ENCODE assay signal across 8 cellular contexts in genomic region chr14:53613404-53614253, GRCh38.
DNase-seq lines count a peak whose midpoint lies in the region; ATAC-seq, FAIRE-seq and TF ChIP-seq lines count a peak whose summit lies in the region.

No MANE protein-coding gene starts in this region.

- H3K36me3 ChIP-seq in MG63 (no peaks in the 10 kb centered on the region), mammary epithelial cell (ENCODE audit: insufficient read depth, low read length) (no peaks in the 10 kb centered on the region), small intestine (ENCODE audit: control insufficient read depth in 2 of 2, insufficient read depth in 2 of 2, low read length in 2 of 2) (no peaks in the 10 kb centered on the region)

- no peaks in the 10 kb centered on the region for H3K9me3 ChIP-seq in MG63
- H3K9me3 ChIP-seq in mammary epithelial cell (replicated peaks; ENCODE audit: insufficient read depth, low read length): no peaks in the 10 kb centered on the region
- no peaks in the 10 kb centered on the region for H3K9me3 ChIP-seq in small intestine (ENCODE audit: control insufficient read depth, low read depth)

- no peak overlapping the region for H2AFZ ChIP-seq in mammary epithelial cell (ENCODE audit: low read depth, low read length)

- H3K4me1 ChIP-seq in mammary epithelial cell (ENCODE audit: insufficient read depth, low read length) (peaks cover 5% of the 10 kb centered on the region), small intestine (ENCODE audit: control insufficient read depth in 2 of 2, insufficient read depth in 1 of 2, low read depth in 1 of 2, low read length in 1 of 2) (no peaks in the 10 kb centered on the region)

- in situ Hi-C loops in mammary epithelial cell (cut with MboI; ENCODE audit: low sequenced_read_pairs in 2 of 2): no loop called here

- H3K4me2 ChIP-seq in mammary epithelial cell (ENCODE audit: insufficient read depth, low read depth, low read length): no peak overlapping the region

- intact Hi-C loops in mammary epithelial cell (cut with micrococcal nuclease): no loop called here

- DNase-seq in MG63 (peak; percentile 66), mammary epithelial cell (peak; percentile 29), small intestine (peak; percentile 83), anterior cingulate cortex (lab: John Stamatoyannopoulos, UW) (no peak)
- DNase-seq in activated naive CD4-positive, alpha-beta T cell treated with Interleukin-2 at 50 U/mL for 16 hours: no peak
- no peak for DNase-seq in stimulated activated naive CD4-positive, alpha-beta T cell (lab: John Stamatoyannopoulos, UW)

- no peaks in the 10 kb centered on the region for H3K79me2 ChIP-seq in mammary epithelial cell (ENCODE audit: insufficient read depth, low read length)

- CTCF ChIA-PET in mammary epithelial cell (lab: Charles Lee; ENCODE audit: low non-redundant PET): interaction anchor here (0.7 kb wide), 1 partner anchor 24 kb away, joined by 3 read pairs; no protein-coding TSS in a partner anchor

- no peaks in the 10 kb centered on the region for H3K27me3 ChIP-seq in MG63
- no peaks in the 10 kb centered on the region for H3K27me3 ChIP-seq in mammary epithelial cell (ENCODE audit: insufficient read depth, low read length)
- no peaks in the 10 kb centered on the region for H3K27me3 ChIP-seq in small intestine (ENCODE audit: control insufficient read depth in 2 of 2, insufficient read depth in 2 of 2, low read length in 2 of 2)

- no peak overlapping the region for H3K27ac ChIP-seq in mammary epithelial cell (ENCODE audit: insufficient read depth, low read depth, low read length)
- peak overlapping the region; percentile 81 to 82 for H3K27ac ChIP-seq in small intestine (ENCODE audit: low read depth in 1 of 2, low read length in 1 of 2)

- H3K4me3 ChIP-seq in MG63: no peak overlapping the region
- H3K4me3 ChIP-seq in mammary epithelial cell (replicated peaks in 1 of 3; ENCODE audit: insufficient read depth in 1 of 3, low read depth in 2 of 3, low read length in 3 of 3): no peak overlapping the region
- peak overlapping the region in 1 of 2 donors; percentile 49 for H3K4me3 ChIP-seq in small intestine (ENCODE audit: low read depth in 1 of 2, low read length in 2 of 2)

- H4K20me1 ChIP-seq in mammary epithelial cell (ENCODE audit: insufficient read depth, low read length): no peaks in the 10 kb centered on the region

- BruUV-seq in mammary epithelial cell (replicated peaks; lab: Mats Ljungman, UMichigan): no TSS peak

- WGBS in mammary epithelial cell (ENCODE audit: low coverage, missing lambda C conversion rate): 77% methylated on average over 12 of the region's 12 CpGs
- 9 to 48% (median 21%) methylated on average over 12 of the region's 12 CpGs for WGBS in small intestine, 3 donors

- peak; percentile 95 for ATAC-seq in GM18519 (IDR thresholded peaks at IDR 0.05; ENCODE audit: low FRiP score, unreplicated experiment)
- peak; percentile 98 for ATAC-seq in HG02571 (IDR thresholded peaks at IDR 0.05; ENCODE audit: unreplicated experiment)

- dilution Hi-C loops in mammary epithelial cell (cut with HindIII; ENCODE audit: low sequenced_read_pairs): no loop called here

- TF ChIP-seq CTCF in mammary epithelial cell (conservative IDR thresholded peaks at IDR 0.05 in 1 of 2, IDR thresholded peaks at IDR 0.05 in 1 of 2; ENCODE audit: extremely low read depth in 1 of 2, insufficient read depth in 1 of 2, low read depth in 1 of 2, low read length in 2 of 2): no peak

- no peak overlapping the region for H3K9ac ChIP-seq in mammary epithelial cell (ENCODE audit: insufficient read depth, low read length)

- no peak for FAIRE-seq in small intestine (lab: Jason Lieb, UNC)

Comparison
In these comparisons a context has a peak if more than half of its experiments do, and no peak if none do; other contexts are left out.
1. DNase-seq: peak in MG63 (single experiment), mammary epithelial cell (single experiment) and small intestine (single experiment); none in anterior cingulate cortex (0 of 58), activated naive CD4-positive, alpha-beta T cell treated with Interleukin-2 at 50 U/mL for 16 hours (single experiment) and stimulated activated naive CD4-positive, alpha-beta T cell (0 of 6).